ENCODE assay signal across 10 cellular contexts in the genomic region with DNA sequence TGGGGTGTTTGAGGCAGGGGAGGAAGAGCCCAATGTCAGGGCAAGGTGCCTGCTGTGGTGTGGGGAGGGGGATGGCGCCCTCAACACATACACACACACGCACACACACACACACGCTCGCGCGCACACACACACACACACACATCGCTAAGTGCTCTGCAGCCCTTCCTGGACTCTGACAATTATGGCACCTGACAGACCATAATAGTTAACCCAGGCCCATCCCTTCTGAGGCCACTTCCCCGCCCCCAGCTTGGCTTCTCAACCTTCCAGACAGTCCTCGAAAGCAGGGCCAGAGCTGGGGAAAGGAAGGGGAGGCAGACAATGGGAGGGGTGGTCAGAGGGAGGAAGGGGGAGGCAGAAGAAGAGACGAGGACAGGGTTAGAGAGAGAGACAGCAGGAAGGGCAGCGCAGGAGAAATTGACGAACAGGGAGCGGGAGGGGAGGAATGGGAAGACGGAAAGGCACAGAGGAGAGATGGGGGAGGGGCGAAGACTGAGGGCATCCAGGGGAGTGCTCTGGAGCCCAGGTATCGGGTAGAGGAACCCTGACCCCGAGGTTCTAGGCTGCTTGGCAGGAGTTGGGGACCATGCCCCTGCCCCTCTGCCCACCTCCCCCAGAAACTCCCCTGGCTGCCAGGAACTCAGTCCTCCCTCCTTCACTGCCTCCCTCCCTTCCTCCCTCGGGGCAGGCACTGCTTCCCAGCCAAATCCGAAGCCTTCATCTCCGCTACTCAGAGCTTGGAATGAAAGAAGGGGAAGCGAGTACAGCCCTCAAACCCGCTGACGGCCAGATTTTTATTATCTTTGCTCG. TPM values are rescaled to one million over a fixed set of nuclear protein-coding genes. Genes with fewer than 3 reads are reported as not detected.
DNase-seq lines count a peak whose midpoint lies in the region; ATAC-seq and TF ChIP-seq lines count a peak whose summit lies in the region.
"Had no signal": no experiment of that assay in that cellular context is flagged by ENCODE, and none has a peak within 500 bp of the region (broad histone marks: within the 10 kb centered on the region; RNA-seq: fewer than 3 reads in every experiment).

No MANE protein-coding gene starts in this region.

- H2AFZ ChIP-seq in osteoblast (ENCODE audit: low read length) = no peak overlapping the region

- in situ Hi-C loops in HAP-1 (cut with MboI; ENCODE audit: low sequenced_read_pairs) = no loop called here

- TF ChIP-seq CTCF in osteoblast (IDR thresholded peaks at IDR 0.05; ENCODE audit: extremely low read depth, low read depth, low read length) = no peak

- H3K4me3 ChIP-seq in HAP-1 (no peak overlapping the region), osteoblast (ENCODE audit: insufficient read depth, low read length) (no peak overlapping the region)

- ATAC-seq in GM18867 (IDR thresholded peaks at IDR 0.05; ENCODE audit: unreplicated experiment) (no peak), HG02798 (IDR thresholded peaks at IDR 0.05; ENCODE audit: poor library complexity, unreplicated experiment) (no peak)
- ATAC-seq: Panc1 had no signal

- H3K27me3 ChIP-seq in HAP-1 (ENCODE audit: low read depth) (peaks cover 8% of the 10 kb centered on the region; the same call in 1 of the 2 replicates), osteoblast (ENCODE audit: insufficient read depth, low read length) (peaks cover 73% of the 10 kb centered on the region)

- no peaks in the 10 kb centered on the region for H3K9me3 ChIP-seq in HAP-1
- H3K9me3 ChIP-seq in osteoblast (ENCODE audit: low read depth, low read length) = no peaks in the 10 kb centered on the region

- peak; percentile 19 to 76 for DNase-seq in HAP-1 (ENCODE audit: low spot score in 2 of 2)
- DNase-seq in NCI-H187 treated with DMSO at 0.1 percent for 48 hours (lab: John Stamatoyannopoulos, UW) = peak; percentile 75
- peak; percentile 90 for DNase-seq in osteoblast (ENCODE audit: insufficient read length, low spot score, missing footprints)
- no peak for DNase-seq in activated CD8-positive, alpha-beta memory T cell treated with anti-CD3 and anti-CD28 coated beads, Interleukin-2, amount 50 U/mL, for 48 hours
- DNase-seq: activated CD4-positive, alpha-beta memory T cell treated with anti-CD3 and anti-CD28 coated beads for 36 hours; stimulated activated CD4-positive, alpha-beta T cell treated with anti-CD3 and anti-CD28 coated beads, Interleukin-2, amount 100 ng/mL, for 24 hours had no signal

- peaks cover 4% of the 10 kb centered on the region for H4K20me1 ChIP-seq in osteoblast (ENCODE audit: insufficient read depth, low read length)

- H3K27ac ChIP-seq in cingulate gyrus (ENCODE audit: low read depth, low read length) = peak overlapping the region; percentile 77
- no peak overlapping the region for H3K27ac ChIP-seq in osteoblast (ENCODE audit: low read depth, low read length)

- H3K4me1 ChIP-seq in HAP-1 (peaks cover 17% of the 10 kb centered on the region), osteoblast (ENCODE audit: insufficient read depth, low read length) (no peaks in the 10 kb centered on the region)

- H3K36me3 ChIP-seq in HAP-1 (replicated peaks) = no peaks in the 10 kb centered on the region
- no peaks in the 10 kb centered on the region for H3K36me3 ChIP-seq in osteoblast (ENCODE audit: insufficient read depth, low read length)

- H3K79me2 ChIP-seq in osteoblast (ENCODE audit: insufficient read depth, low read length) = no peaks in the 10 kb centered on the region

- no peak overlapping the region for H3K4me2 ChIP-seq in osteoblast (ENCODE audit: insufficient read depth, low read length)

RNA-seq across cellular contexts. Expression of a gene that starts 4.0 kb away (rescaled TPM):
- not detected in 2 replicates for total RNA-seq in osteoblast
